ENCODE assay signal across 8 cellular contexts in genomic region chr1:151251656-151252470, GRCh38. TPM values are rescaled to one million over a fixed set of nuclear protein-coding genes. Genes with fewer than 3 reads are reported as not detected.
A peak's percentile ranks its signal among the peaks of the same experiment; 100 is the strongest.
DNase-seq lines count a peak whose midpoint lies in the region; ATAC-seq and TF ChIP-seq lines count a peak whose summit lies in the region.

No MANE protein-coding gene starts in this region.

- WGBS in IMR-90 (ENCODE audit: extremely low coverage in 2 of 2, insufficient read length in 1 of 2), 2 experiments = 91% methylated on average over 4 of the region's 16 CpGs; no CpG with 5 or more reads in 1 of the 2 experiments

- H3K36me3 Mint-ChIP-seq in activated CD8-positive, alpha-beta memory T cell treated with anti-CD3 and anti-CD28 coated beads, Interleukin-2, amount 10 ng/mL, durations not matched to agents 7 days and 5 days = peaks cover 30% of the 10 kb centered on the region
- H3K36me3 Mint-ChIP-seq in naive B cell = peaks cover 0 to 10% of the 10 kb centered on the region in 2 donors
- H3K36me3 Mint-ChIP-seq in stimulated activated memory B cell treated with anti-CD40 and anti-IgM and Interleukin-4, amounts not matched to agents 10 μg/mL and 1 μg/mL and 100 μg/mL, for 72 hours = peaks cover 26% of the 10 kb centered on the region

- in situ Hi-C loops in IMR-90 (cut with MboI; ENCODE audit: low sequenced_read_pairs) = loop anchor here (5.0 kb wide), 1 partner anchor 55 kb away; the partner anchor contains the start of gene PIP5K1A

- intact Hi-C loops in IMR-90 (cut with micrococcal nuclease) = loop anchor here (1.0 to 10.0 kb wide), 2 partner anchors 56 to 147 kb away; no protein-coding TSS in a partner anchor

- peaks cover 7% of the 10 kb centered on the region for H3K4me1 ChIP-seq in IMR-90 (ENCODE audit: control insufficient read depth, insufficient read depth, low read length)

- TF ChIP-seq POLR2A in IMR-90 (IDR thresholded peaks at IDR 0.05; ENCODE audit: low read depth, low read length) = no peak

- H3K18ac ChIP-seq in IMR-90 (ENCODE audit: low read depth, low read length) = no peak overlapping the region

- H3K27me3 Mint-ChIP-seq in activated CD8-positive, alpha-beta memory T cell treated with anti-CD3 and anti-CD28 coated beads, Interleukin-2, amount 10 ng/mL, durations not matched to agents 7 days and 5 days = no peaks in the 10 kb centered on the region
- H3K27me3 Mint-ChIP-seq in naive B cell = no peaks in the 10 kb centered on the region
- H3K27me3 Mint-ChIP-seq in stimulated activated memory B cell treated with anti-CD40 and anti-IgM and Interleukin-4, amounts not matched to agents 10 μg/mL and 1 μg/mL and 100 μg/mL, for 72 hours = no peaks in the 10 kb centered on the region

- no peaks in the 10 kb centered on the region for H3K9me3 ChIP-seq in IMR-90 (ENCODE audit: control insufficient read depth, insufficient read depth, low read length)

- ATAC-seq in IMR-90 (ENCODE audit: low read depth) (peak; percentile 55), naive B cell (ENCODE audit: low read depth in 2 of 2) (peak; percentile 49 to 60), GM21825 (IDR thresholded peaks at IDR 0.05; ENCODE audit: unreplicated experiment) (no peak)
- ATAC-seq in activated CD8-positive, alpha-beta memory T cell treated with anti-CD3 and anti-CD28 coated beads, Interleukin-2, amount 10 ng/mL, durations not matched to agents 7 days and 5 days = peak; percentile 43
- peak; percentile 72 for ATAC-seq in stimulated activated memory B cell treated with anti-CD40 and anti-IgM and Interleukin-4, amounts not matched to agents 10 μg/mL and 1 μg/mL and 100 μg/mL, for 72 hours

- no peaks in the 10 kb centered on the region for H3K9me1 ChIP-seq in IMR-90 (ENCODE audit: insufficient read depth, low read length)

- no peak overlapping the region for H4K5ac ChIP-seq in IMR-90 (ENCODE audit: low read depth, low read length)

- TF ChIP-seq CTCF in IMR-90 (conservative IDR thresholded peaks at IDR 0.05; ENCODE audit: low read depth, low read length) = peak; percentile 89

- no peak overlapping the region for H3K9ac ChIP-seq in IMR-90 (ENCODE audit: low read depth, low read length)

- H3K27ac ChIP-seq in IMR-90 (ENCODE audit: insufficient read depth, low read length) = no peak overlapping the region

- H3K56ac ChIP-seq in IMR-90 (ENCODE audit: extremely low read depth, insufficient read depth, low read length) = no peak overlapping the region

- TF ChIP-seq RAD21 in IMR-90 (IDR thresholded peaks at IDR 0.05; ENCODE audit: low read length) = peak; percentile 75

- H2BK20ac ChIP-seq in IMR-90 (ENCODE audit: low read depth, low read length) = no peak overlapping the region

- 0 out of 2 replicates have a peak, but pooled peaks cover 4% of the 10 kb centered on the region for H4K20me1 ChIP-seq in IMR-90 (ENCODE audit: insufficient read depth, low read length)

- no peak overlapping the region for H2BK5ac ChIP-seq in IMR-90 (ENCODE audit: low read depth, low read length, poor library complexity, severe bottlenecking)

- H3K23ac ChIP-seq in IMR-90 (ENCODE audit: low read depth, low read length) = no peak overlapping the region

- peaks cover 22% of the 10 kb centered on the region for H3K4me1 Mint-ChIP-seq in activated CD8-positive, alpha-beta memory T cell treated with anti-CD3 and anti-CD28 coated beads, Interleukin-2, amount 10 ng/mL, durations not matched to agents 7 days and 5 days
- H3K4me1 Mint-ChIP-seq in naive B cell = peaks cover 15 to 29% (median 22%) of the 10 kb centered on the region in 3 donors
- peaks cover 16% of the 10 kb centered on the region for H3K4me1 Mint-ChIP-seq in stimulated activated memory B cell treated with anti-CD40 and anti-IgM and Interleukin-4, amounts not matched to agents 10 μg/mL and 1 μg/mL and 100 μg/mL, for 72 hours

- no peak overlapping the region for H2AK5ac ChIP-seq in IMR-90 (ENCODE audit: low read depth, low read length)

- no peak overlapping the region for H2BK15ac ChIP-seq in IMR-90 (ENCODE audit: low read depth, low read length)

- H3K4me2 ChIP-seq in IMR-90 (ENCODE audit: low read depth, low read length) = no peak overlapping the region

- no peak overlapping the region for H3K4me3 ChIP-seq in IMR-90 (ENCODE audit: insufficient read depth, low read depth, low read length)

- BruUV-seq in IMR-90 (replicated peaks; lab: Mats Ljungman, UMichigan) = no TSS peak

- H2BK120ac ChIP-seq in IMR-90 (ENCODE audit: low read depth, low read length) = no peak overlapping the region

- H4K91ac ChIP-seq in IMR-90 (ENCODE audit: insufficient read depth, low read depth, low read length) = no peak overlapping the region

- H3K4me3 Mint-ChIP-seq in activated CD8-positive, alpha-beta memory T cell treated with anti-CD3 and anti-CD28 coated beads, Interleukin-2, amount 10 ng/mL, durations not matched to agents 7 days and 5 days = no peak overlapping the region
- H3K4me3 Mint-ChIP-seq in naive B cell = peak overlapping the region in 1 of 8 donors; percentile 73
- H3K4me3 Mint-ChIP-seq in stimulated activated memory B cell treated with anti-CD40 and anti-IgM and Interleukin-4, amounts not matched to agents 10 μg/mL and 1 μg/mL and 100 μg/mL, for 72 hours = no peak overlapping the region

- no peaks in the 10 kb centered on the region for H3K9me3 Mint-ChIP-seq in activated CD8-positive, alpha-beta memory T cell treated with anti-CD3 and anti-CD28 coated beads, Interleukin-2, amount 10 ng/mL, durations not matched to agents 7 days and 5 days (ENCODE audit: low read depth)
- H3K9me3 Mint-ChIP-seq in naive B cell = peaks cover 0 to 1% (median 0%) of the 10 kb centered on the region in 7 donors
- H3K9me3 Mint-ChIP-seq in stimulated activated memory B cell treated with anti-CD40 and anti-IgM and Interleukin-4, amounts not matched to agents 10 μg/mL and 1 μg/mL and 100 μg/mL, for 72 hours = no peaks in the 10 kb centered on the region

- no peak overlapping the region for H4K8ac ChIP-seq in IMR-90 (ENCODE audit: low read depth in 2 of 2, low read length in 2 of 2)

- H3K79me1 ChIP-seq in IMR-90 (ENCODE audit: low read depth in 1 of 2, low read length in 2 of 2) = peaks cover 6 to 16% of the 10 kb centered on the region in 2 experiments; a peak in 2 of 4 replicates

- H2AK9ac ChIP-seq in IMR-90 (replicated peaks; ENCODE audit: low read depth, low read length, poor library complexity) = no peak overlapping the region

- no peak overlapping the region for H3K4ac ChIP-seq in IMR-90 (ENCODE audit: low read depth, low read length)

- H3K14ac ChIP-seq in IMR-90 (replicated peaks; ENCODE audit: low read depth, low read length) = no peak overlapping the region

- peaks cover 19% of the 10 kb centered on the region for H3K36me3 ChIP-seq in IMR-90 (ENCODE audit: control insufficient read depth, insufficient read depth, low read length)

- POLR2A ChIA-PET in IMR-90 (lab: Charles Lee; ENCODE audit: unreplicated experiment) = no interaction called here

- H3K27ac Mint-ChIP-seq in activated CD8-positive, alpha-beta memory T cell treated with anti-CD3 and anti-CD28 coated beads, Interleukin-2, amount 10 ng/mL, durations not matched to agents 7 days and 5 days = no peak overlapping the region
- H3K27ac Mint-ChIP-seq in naive B cell = peak overlapping the region in 3 of 6 donors; percentile 9 to 86 (median 57)
- no peak overlapping the region for H3K27ac Mint-ChIP-seq in stimulated activated memory B cell treated with anti-CD40 and anti-IgM and Interleukin-4, amounts not matched to agents 10 μg/mL and 1 μg/mL and 100 μg/mL, for 72 hours

- H3K27me3 ChIP-seq in IMR-90 (ENCODE audit: control insufficient read depth, insufficient read depth, low read length) = no peaks in the 10 kb centered on the region

- CTCF ChIA-PET in IMR-90 (lab: Yijun Ruan, JAX) = interaction anchor here (0.6 to 1.5 kb wide), 8 partner anchors 9 to 62 kb away, joined by 3 to 7 read pairs (median 4); partner anchors contain the start of gene VPS72
- CTCF ChIA-PET in activated CD8-positive, alpha-beta memory T cell treated with anti-CD3 and anti-CD28 coated beads, Interleukin-2, amount 10 ng/mL, durations not matched to agents 7 days and 5 days (lab: Charles Lee) = interaction anchor here (0.5 to 3.5 kb wide), 43 partner anchors 10 to 227 kb away, joined by 3 to 27 read pairs (median 4); partner anchors contain the start of genes C1orf56, GABPB2, PI4KB and PIP5K1A

- DNase-seq in EL (peak; percentile 77), IMR-90 (peak; percentile 85), NOMO-1 treated with dmso at 0.1 percent for 144 hours (lab: John Stamatoyannopoulos, UW; ENCODE audit: unreplicated experiment) (peak; percentile 71), epidermal melanocyte (ENCODE audit: insufficient read length, low spot score) (peak; percentile 76), naive B cell (peak; percentile 59)
- peak; percentile 81 for DNase-seq in activated CD8-positive, alpha-beta memory T cell treated with anti-CD3 and anti-CD28 coated beads, Interleukin-2, amount 10 ng/mL, durations not matched to agents 7 days and 5 days

- dilution Hi-C loops in IMR-90 (cut with HindIII; ENCODE audit: low sequenced_read_pairs, unreplicated experiment) = no loop called here

- H2AFZ ChIP-seq in IMR-90 (replicated peaks; ENCODE audit: low read length, poor library complexity) = no peak overlapping the region

TF ChIP-seq in IMR-90, 13 proteins besides CTCF, POLR2A, EP300 and RAD21 (continues in another document):
- no peak for TF ChIP-seq MXI1 (IDR thresholded peaks at IDR 0.05; ENCODE audit: borderline replicate concordance, low read depth, low read length)

RNA-seq across cellular contexts. Expression of gene PSMD4, which starts 2.7 kb away (rescaled TPM):
- 289 and 349 TPM in 2 replicates for total RNA-seq in IMR-90 (2012; rRNA removed)
- polyA plus RNA-seq in IMR-90 (2012; rRNA removed) (282 and 314 TPM in 2 replicates), naive B cell (ENCODE audit: low read depth in 6 of 6) (100 to 1,000 TPM; 253 to 417 (median 291) TPM)
- 247 and 276 TPM in 2 replicates for polyA plus RNA-seq in IMR-90 (2012; cell fraction: cytosol; rRNA removed)
- polyA plus RNA-seq in IMR-90 (2012; cell fraction: nucleus; rRNA removed; ENCODE audit: low replicate concordance) = 150 and 155 TPM in 2 replicates
- total RNA-seq in activated CD8-positive, alpha-beta memory T cell treated with anti-CD3 and anti-CD28 coated beads, Interleukin-2, amount 10 ng/mL, durations not matched to agents 7 days and 5 days = 100 to 1,000 TPM; 187 to 223 TPM

RNA-seq across cellular contexts. Expression of gene ZNF687, which starts 30.2 kb away (rescaled TPM):
- total RNA-seq in IMR-90 (2012; rRNA removed) = 5.7 and 6.4 TPM in 2 replicates
- polyA plus RNA-seq in IMR-90 (2012; rRNA removed) (10.8 and 13.7 TPM in 2 replicates), naive B cell (ENCODE audit: low read depth in 6 of 6) (1 to 10 TPM in 4 of 6 donors, under 1 TPM in 2; 0.08 to 2.6 (median 1.6) TPM)
- 5.8 and 12.6 TPM in 2 replicates for polyA plus RNA-seq in IMR-90 (2012; cell fraction: cytosol; rRNA removed)
- 22.7 and 52.2 TPM in 2 replicates for polyA plus RNA-seq in IMR-90 (2012; cell fraction: nucleus; rRNA removed; ENCODE audit: low replicate concordance)
- total RNA-seq in activated CD8-positive, alpha-beta memory T cell treated with anti-CD3 and anti-CD28 coated beads, Interleukin-2, amount 10 ng/mL, durations not matched to agents 7 days and 5 days = 10 to 100 TPM; 29.9 to 35.7 TPM

RNA-seq across cellular contexts. Expression of gene PIP5K1A, which starts 53.5 kb away (rescaled TPM):
- 52.5 and 59.1 TPM in 2 replicates for total RNA-seq in IMR-90 (2012; rRNA removed)
- 85.5 and 105 TPM in 2 replicates for polyA plus RNA-seq in IMR-90 (2012; rRNA removed)
- polyA plus RNA-seq in IMR-90 (2012; cell fraction: cytosol; rRNA removed) = 30.9 and 48.4 TPM in 2 replicates
- polyA plus RNA-seq in IMR-90 (2012; cell fraction: nucleus; rRNA removed; ENCODE audit: low replicate concordance) = 34.4 and 218 TPM in 2 replicates
- 10 to 100 TPM; 55.2 to 70.3 TPM for total RNA-seq in activated CD8-positive, alpha-beta memory T cell treated with anti-CD3 and anti-CD28 coated beads, Interleukin-2, amount 10 ng/mL, durations not matched to agents 7 days and 5 days
- 10 to 100 TPM; 17.0 to 22.9 (median 19.7) TPM for polyA plus RNA-seq in naive B cell (ENCODE audit: low read depth in 6 of 6)
